In genomic region chr19:9309974-9310446, GRCh38 we compare ENCODE assay signal across 8 cellular contexts. TPM values are rescaled to one million over a fixed set of nuclear protein-coding genes. Genes with fewer than 3 reads are reported as not detected.
DNase-seq lines count a peak whose midpoint lies in the region; ATAC-seq lines count a peak whose summit lies in the region.

No MANE protein-coding gene starts in this region.

- H3K4me3 Mint-ChIP-seq in CD8-positive, alpha-beta memory T cell: peak overlapping the region; percentile 86 to 99 (median 93)
- peak overlapping the region; percentile 79 for H3K4me3 Mint-ChIP-seq in activated T-helper 2 cell treated with anti-CD3 and anti-CD28 coated beads, Interferon-gamma antibody, Interleukin-2, Interleukin-4, amounts not matched to agents 10 μg/mL and 5 μg/mL and 100 μg/mL, durations not matched to agents 14 hours and 24 hours and 36 hours (ENCODE audit: low read depth)

- H3K4me1 Mint-ChIP-seq in CD8-positive, alpha-beta memory T cell: peaks cover 27 to 49% (median 45%) of the 10 kb centered on the region in 3 donors
- peaks cover 12% of the 10 kb centered on the region for H3K4me1 Mint-ChIP-seq in activated T-helper 2 cell treated with anti-CD3 and anti-CD28 coated beads, Interferon-gamma antibody, Interleukin-2, Interleukin-4, amounts not matched to agents 10 μg/mL and 5 μg/mL and 100 μg/mL, durations not matched to agents 14 hours and 24 hours and 36 hours (ENCODE audit: low read depth)

- H3K27ac ChIP-seq in CD8-positive, alpha-beta memory T cell (ENCODE audit: low read depth, low read length): peak overlapping the region; percentile 90

- peaks cover 0 to 12% (median 4%) of the 10 kb centered on the region in 5 donors for H3K9me3 Mint-ChIP-seq in CD8-positive, alpha-beta memory T cell
- peaks cover 39% of the 10 kb centered on the region for H3K9me3 Mint-ChIP-seq in activated T-helper 2 cell treated with anti-CD3 and anti-CD28 coated beads, Interferon-gamma antibody, Interleukin-2, Interleukin-4, amounts not matched to agents 10 μg/mL and 5 μg/mL and 100 μg/mL, durations not matched to agents 14 hours and 24 hours and 36 hours

- peak overlapping the region; percentile 86 to 97 (median 94) for H3K27ac Mint-ChIP-seq in CD8-positive, alpha-beta memory T cell
- H3K27ac Mint-ChIP-seq in activated T-helper 2 cell treated with anti-CD3 and anti-CD28 coated beads, Interferon-gamma antibody, Interleukin-2, Interleukin-4, amounts not matched to agents 10 μg/mL and 5 μg/mL and 100 μg/mL, durations not matched to agents 14 hours and 24 hours and 36 hours: peak overlapping the region; percentile 85

- peaks cover 18% of the 10 kb centered on the region for H3K4me1 ChIP-seq in CD8-positive, alpha-beta memory T cell (ENCODE audit: insufficient read depth, low read length)

- no peaks in the 10 kb centered on the region for H3K9me3 ChIP-seq in CD8-positive, alpha-beta memory T cell (ENCODE audit: low read length)

- ATAC-seq in GM19372 (IDR thresholded peaks at IDR 0.05; ENCODE audit: low read depth, unreplicated experiment) (peak; percentile 61), HG03439 (IDR thresholded peaks at IDR 0.05; ENCODE audit: unreplicated experiment) (peak; percentile 68)

- H3K27me3 Mint-ChIP-seq in CD8-positive, alpha-beta memory T cell: peaks cover 0 to 3% of the 10 kb centered on the region in 2 donors
- H3K27me3 Mint-ChIP-seq in activated T-helper 2 cell treated with anti-CD3 and anti-CD28 coated beads, Interferon-gamma antibody, Interleukin-2, Interleukin-4, amounts not matched to agents 10 μg/mL and 5 μg/mL and 100 μg/mL, durations not matched to agents 14 hours and 24 hours and 36 hours (ENCODE audit: low read depth): no peaks in the 10 kb centered on the region

- POLR2A ChIA-PET in CD8-positive, alpha-beta memory T cell (lab: Charles Lee): interaction anchor here (0.5 to 2.8 kb wide), 5 partner anchors 13 to 478 kb away, joined by 3 to 14 read pairs (median 5); partner anchors contain the start of gene ZNF559

- H3K36me3 ChIP-seq in CD8-positive, alpha-beta memory T cell (ENCODE audit: insufficient read depth, low read length): no peaks in the 10 kb centered on the region

- H3K27me3 ChIP-seq in CD8-positive, alpha-beta memory T cell (ENCODE audit: insufficient read depth, low read length, poor library complexity, severe bottlenecking): no peaks in the 10 kb centered on the region

- peak in 2 of 5 donors; percentile 73 to 81 for DNase-seq in CD8-positive, alpha-beta memory T cell
- DNase-seq in NCI-H524 (lab: John Stamatoyannopoulos, UW) (peak; percentile 96 to 97), globus pallidus (ENCODE audit: low spot score) (peak; percentile 91), nucleus accumbens (lab: John Stamatoyannopoulos, UW) (peak in 34 of 56 donors; percentile 74 to 97 (median 92)), inferior parietal cortex (ENCODE audit: extremely low spot score) (no peak)
- no peak for DNase-seq in activated T-helper 2 cell treated with anti-CD3 and anti-CD28 coated beads, Interferon-gamma antibody, Interleukin-2, Interleukin-4, amounts not matched to agents 10 μg/mL and 5 μg/mL and 100 μg/mL, durations not matched to agents 14 hours and 24 hours and 36 hours (ENCODE audit: low spot score)

- intact Hi-C loops in activated T-helper 2 cell treated with anti-CD3 and anti-CD28 coated beads, Interferon-gamma antibody, Interleukin-2, Interleukin-4, amounts not matched to agents 10 μg/mL and 5 μg/mL and 100 μg/mL, durations not matched to agents 14 hours and 24 hours and 36 hours (cut with micrococcal nuclease): loop anchor here (1.0 to 5.0 kb wide), 5 partner anchors 14 to 458 kb away; partner anchors contain the start of genes ZNF266, ZNF317, ZNF426 and ZNF559

- peak overlapping the region; percentile 99 for H3K4me3 ChIP-seq in CD8-positive, alpha-beta memory T cell (ENCODE audit: low read length)

- H3K36me3 Mint-ChIP-seq in CD8-positive, alpha-beta memory T cell: peaks cover 9 to 25% (median 16%) of the 10 kb centered on the region in 3 donors
- H3K36me3 Mint-ChIP-seq in activated T-helper 2 cell treated with anti-CD3 and anti-CD28 coated beads, Interferon-gamma antibody, Interleukin-2, Interleukin-4, amounts not matched to agents 10 μg/mL and 5 μg/mL and 100 μg/mL, durations not matched to agents 14 hours and 24 hours and 36 hours (ENCODE audit: low read depth): peaks cover 11% of the 10 kb centered on the region

- CTCF ChIA-PET in CD8-positive, alpha-beta memory T cell (lab: Charles Lee): interaction anchor here (0.9 to 4.8 kb wide), 3 partner anchors 14 to 277 kb away, joined by 3 to 20 read pairs (median 8); partner anchors contain the start of gene ZNF559

RNA-seq across cellular contexts. Expression of gene ZNF699, which starts 0.4 kb away (rescaled TPM):
- 1 to 10 TPM; 5.5 to 5.9 TPM for total RNA-seq in CD8-positive, alpha-beta memory T cell
- polyA plus RNA-seq in CD8-positive, alpha-beta memory T cell: 11.3 TPM
- 4.4 and 5.2 TPM in 2 replicates for total RNA-seq in activated T-helper 2 cell treated with anti-CD3 and anti-CD28 coated beads, Interferon-gamma antibody, Interleukin-2, Interleukin-4, amounts not matched to agents 10 μg/mL and 5 μg/mL and 100 μg/mL, durations not matched to agents 14 hours and 24 hours and 36 hours

RNA-seq across cellular contexts. Expression of gene ZNF559, which starts 14.0 kb away (rescaled TPM):
- total RNA-seq in CD8-positive, alpha-beta memory T cell: 10 to 100 TPM; 14.2 to 17.3 TPM
- polyA plus RNA-seq in CD8-positive, alpha-beta memory T cell: 36.2 TPM
- total RNA-seq in activated T-helper 2 cell treated with anti-CD3 and anti-CD28 coated beads, Interferon-gamma antibody, Interleukin-2, Interleukin-4, amounts not matched to agents 10 μg/mL and 5 μg/mL and 100 μg/mL, durations not matched to agents 14 hours and 24 hours and 36 hours: 8.2 and 8.4 TPM in 2 replicates

RNA-seq across cellular contexts. Expression of gene ZNF177, which starts 52.8 kb away (rescaled TPM):
- total RNA-seq in CD8-positive, alpha-beta memory T cell: under 1 TPM; 0.13 to 0.72 TPM
- polyA plus RNA-seq in CD8-positive, alpha-beta memory T cell: 0.63 TPM
- 0.46 and 0.48 TPM in 2 replicates for total RNA-seq in activated T-helper 2 cell treated with anti-CD3 and anti-CD28 coated beads, Interferon-gamma antibody, Interleukin-2, Interleukin-4, amounts not matched to agents 10 μg/mL and 5 μg/mL and 100 μg/mL, durations not matched to agents 14 hours and 24 hours and 36 hours

RNA-seq across cellular contexts. Expression of gene OR7E24, which starts 59.3 kb away (rescaled TPM):
- total RNA-seq in CD8-positive, alpha-beta memory T cell: not detected
- polyA plus RNA-seq in CD8-positive, alpha-beta memory T cell: not detected
- total RNA-seq in activated T-helper 2 cell treated with anti-CD3 and anti-CD28 coated beads, Interferon-gamma antibody, Interleukin-2, Interleukin-4, amounts not matched to agents 10 μg/mL and 5 μg/mL and 100 μg/mL, durations not matched to agents 14 hours and 24 hours and 36 hours: not detected in 2 replicates

Comparison
In these comparisons a context has a peak if more than half of its experiments do, and no peak if none do; other contexts are left out.
1. DNase-seq: peak in NCI-H524 (2 of 2), globus pallidus (single experiment) and nucleus accumbens (34 of 56); none in activated T-helper 2 cell treated with anti-CD3 and anti-CD28 coated beads, Interferon-gamma antibody, Interleukin-2, Interleukin-4, amounts not matched to agents 10 μg/mL and 5 μg/mL and 100 μg/mL, durations not matched to agents 14 hours and 24 hours and 36 hours (single experiment) and inferior parietal cortex (single experiment).